4 cellular contexts compared by ENCODE assay signal in the genomic region with DNA sequence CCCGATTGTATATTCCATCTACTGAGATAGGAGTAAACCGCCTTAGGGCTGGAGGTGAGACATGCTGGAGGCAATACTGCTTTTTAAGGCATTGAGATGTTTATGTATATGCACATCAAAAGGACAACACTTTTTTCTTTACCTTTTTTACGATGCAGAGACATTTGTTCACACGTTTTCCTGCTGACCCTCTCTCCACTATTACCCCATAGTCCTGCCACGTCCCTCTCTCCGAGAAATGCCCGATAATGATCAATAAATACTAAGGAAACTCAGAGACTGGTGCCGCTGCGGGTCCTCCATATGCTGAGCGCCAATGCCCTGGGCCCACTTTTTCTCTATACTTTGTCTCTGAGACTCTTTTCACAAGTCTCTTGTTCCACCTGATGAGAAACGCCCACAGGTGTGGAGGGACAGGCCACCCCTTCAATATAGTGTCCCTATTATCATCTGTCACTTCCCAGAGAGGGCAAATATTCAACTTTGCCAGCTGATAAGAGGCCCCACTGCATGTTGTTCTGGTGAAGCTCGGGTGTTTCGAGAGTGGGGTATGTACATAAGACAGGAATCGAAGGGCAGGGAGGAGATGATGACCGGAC.
DNase-seq lines count a peak whose midpoint lies in the region; TF ChIP-seq lines count a peak whose summit lies in the region.
"Not testable (repeated sequence)": the region's sequence is repeated elsewhere in the genome, so short reads cannot be mapped to it uniquely, and the experiment has no call there.

No MANE protein-coding gene starts in this region.

- H3K4me1 ChIP-seq in HUES64 (ENCODE audit: insufficient read depth, low read length); esophagus muscularis mucosa: not testable (repeated sequence)

- DNase-seq in ELF-1 (ENCODE audit: low read depth, low spot score), result peak; percentile 15
- DNase-seq in esophagus muscularis mucosa (ENCODE audit: extremely low spot score), result peak; percentile 90
- peak; percentile 82 for DNase-seq in mesenteric fat pad (ENCODE audit: low spot score)

- H3K27ac ChIP-seq in HUES64 (ENCODE audit: low read depth, low read length); esophagus muscularis mucosa (replicated peaks in 1 of 4): not testable (repeated sequence)

- H3K9me3 ChIP-seq in HUES64 (ENCODE audit: insufficient read depth, low read depth, low read length), result peaks cover 56% of the 10 kb centered on the region
- H3K9me3 ChIP-seq in esophagus muscularis mucosa, result peaks cover 0 to 19% (median 9%) of the 10 kb centered on the region in 4 donors

- not testable (repeated sequence) for TF ChIP-seq CTCF in esophagus muscularis mucosa (IDR thresholded peaks at IDR 0.05)

- peak overlapping the region; percentile 19; the same call in 1 of the 2 replicates for H3K4me3 ChIP-seq in HUES64 (ENCODE audit: low read length)
- not testable (repeated sequence) for H3K4me3 ChIP-seq in esophagus muscularis mucosa

- TF ChIP-seq EP300 in esophagus muscularis mucosa (IDR thresholded peaks at IDR 0.05), result not testable (repeated sequence)

- not testable (repeated sequence) for H3K9ac ChIP-seq in HUES64 (ENCODE audit: low read depth, low read length)

- H3K36me3 ChIP-seq in HUES64 (ENCODE audit: insufficient read depth, low read length); esophagus muscularis mucosa: not testable (repeated sequence)

- not testable (repeated sequence) for TF ChIP-seq POLR2A in esophagus muscularis mucosa (IDR thresholded peaks at IDR 0.05; ENCODE audit: low read depth)

- intact Hi-C loops in esophagus muscularis mucosa (cut with DNase I), result not testable (repeated sequence)

- not testable (repeated sequence) for H3K27me3 ChIP-seq in HUES64 (ENCODE audit: insufficient read depth, low read length); esophagus muscularis mucosa

- WGBS in HUES64, result 79% methylated on average over 14 of the region's 15 CpGs
- 72% methylated on average over 15 of the region's 15 CpGs for WGBS in esophagus muscularis mucosa

Comparison
In these comparisons a context has a peak if more than half of its experiments do, and no peak if none do; other contexts are left out.
1. DNase-seq: peak in every context shown above with its lines; median percentile 90 in esophagus muscularis mucosa; 82 in mesenteric fat pad; 15 in ELF-1.